Comparison of ENCODE assay signal across 8 cellular contexts in the genomic region with DNA sequence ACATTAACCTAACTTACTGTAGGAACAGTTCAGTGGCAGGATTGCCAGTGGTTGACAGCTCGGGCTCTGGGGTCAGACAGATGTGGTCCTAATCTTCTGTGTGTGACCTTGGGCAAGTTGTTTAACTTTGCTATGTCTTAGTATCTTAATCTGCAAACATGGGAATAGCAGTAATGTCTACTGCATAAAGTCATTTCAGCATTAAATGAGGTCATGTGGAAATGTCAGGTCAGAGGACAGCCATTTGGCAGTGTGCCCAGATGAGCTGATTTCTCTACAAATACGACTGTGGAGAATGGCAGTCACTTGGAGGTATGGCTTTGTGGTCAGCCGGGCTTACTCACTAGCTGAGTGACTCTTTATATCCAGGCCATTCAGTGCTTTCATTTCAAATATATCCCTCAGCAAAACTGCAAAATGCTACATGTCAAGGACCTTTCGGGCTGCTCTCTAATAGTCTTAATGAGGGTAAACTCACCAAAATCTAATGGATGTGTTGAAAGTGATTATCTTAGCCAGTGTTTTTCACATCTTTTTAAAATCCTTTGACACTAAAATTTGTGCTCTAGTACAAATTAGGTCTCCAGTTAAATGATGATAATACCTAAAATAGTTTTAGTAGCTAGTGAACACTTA.
DNase-seq lines count a peak whose midpoint lies in the region; ATAC-seq, FAIRE-seq and TF ChIP-seq lines count a peak whose summit lies in the region.

No MANE protein-coding gene starts in this region.

- DNase-seq in BE2C (peak; percentile 76), GM19239 (ENCODE audit: insufficient read length, low spot score) (no peak), PC-9 (peak; percentile 92 to 94), hepatocyte (ENCODE audit: low spot score) (peak; percentile 87), vagina (ENCODE audit: extremely low spot score in 2 of 2) (no peak)
- DNase-seq in activated naive CD4-positive, alpha-beta T cell treated with anti-CD3 and anti-CD28 coated beads, Interleukin-2, amount 50 U/mL, for 72 hours (ENCODE audit: low spot score in 2 of 2) = peak; percentile 69
- peak; percentile 13 for DNase-seq in stimulated activated CD8-positive, alpha-beta memory T cell treated with anti-CD3 and anti-CD28 coated beads, Interleukin-12 subunit alpha, Interleukin-12 subunit beta, amount 100 ng/mL, for 4 hours (ENCODE audit: low read depth)

- TF ChIP-seq CTCF in BE2C (IDR thresholded peaks at IDR 0.05; ENCODE audit: low read depth, low read length) = no peak
- TF ChIP-seq CTCF in PC-9 (conservative IDR thresholded peaks at IDR 0.05) = no peak
- TF ChIP-seq CTCF in hepatocyte (IDR thresholded peaks at IDR 0.05; ENCODE audit: poor library complexity) = no peak
- no peak for TF ChIP-seq CTCF in vagina (IDR thresholded peaks at IDR 0.05)

- no peak for TF ChIP-seq POLR2A in vagina (IDR thresholded peaks at IDR 0.05)

- H3K36me3 ChIP-seq in BE2C = peaks cover 6% of the 10 kb centered on the region; the same call in 1 of the 2 replicates
- no peaks in the 10 kb centered on the region for H3K36me3 ChIP-seq in PC-9 (ENCODE audit: low read depth)
- H3K36me3 ChIP-seq in hepatocyte (replicated peaks; ENCODE audit: insufficient read depth, low read depth) = no peaks in the 10 kb centered on the region
- H3K36me3 ChIP-seq in vagina = no peaks in the 10 kb centered on the region

- H4K20me1 ChIP-seq in PC-9 (ENCODE audit: insufficient read depth) = no peaks in the 10 kb centered on the region
- no peaks in the 10 kb centered on the region for H4K20me1 ChIP-seq in hepatocyte (ENCODE audit: insufficient read depth, poor library complexity, severe bottlenecking)

- H3K36me3 Mint-ChIP-seq in activated naive CD4-positive, alpha-beta T cell treated with anti-CD3 and anti-CD28 coated beads, Interleukin-2, amount 50 U/mL, for 72 hours = no peaks in the 10 kb centered on the region

- no peaks in the 10 kb centered on the region for H3K27me3 ChIP-seq in BE2C
- H3K27me3 ChIP-seq in PC-9 (ENCODE audit: insufficient read depth, low read depth) = no peaks in the 10 kb centered on the region
- H3K27me3 ChIP-seq in hepatocyte = no peaks in the 10 kb centered on the region
- H3K27me3 ChIP-seq in vagina = no peaks in the 10 kb centered on the region

- CTCF ChIA-PET in PC-9 (lab: Charles Lee) = interaction anchor here (0.6 to 1.8 kb wide), 5 partner anchors 20 to 965 kb away, joined by 3 to 6 read pairs (median 4); no protein-coding TSS in a partner anchor

- H3K4me2 ChIP-seq in PC-9 = peak overlapping the region; percentile 49
- no peak overlapping the region for H3K4me2 ChIP-seq in hepatocyte

- intact Hi-C loops in PC-9 (cut with micrococcal nuclease; ENCODE audit: unreplicated experiment) (loop anchor here (1.0 to 10.0 kb wide), 5 partner anchors 8 to 950 kb away; partner anchors contain the start of gene MET), vagina (cut with DNase I) (loop anchor here (5.0 kb wide), 1 partner anchor 192 kb away; no protein-coding TSS in a partner anchor)

- BruUV-seq in PC-9 (replicated peaks; lab: Mats Ljungman, UMichigan) = no TSS peak

- H3K4me1 ChIP-seq in BE2C (peaks cover 22% of the 10 kb centered on the region), PC-9 (replicated peaks; ENCODE audit: insufficient read depth) (peaks cover 15% of the 10 kb centered on the region), hepatocyte (ENCODE audit: insufficient read depth) (no peaks in the 10 kb centered on the region), vagina (no peaks in the 10 kb centered on the region)

- peak; percentile 78 for ATAC-seq in HG03342 (IDR thresholded peaks at IDR 0.05; ENCODE audit: unreplicated experiment)
- ATAC-seq in activated naive CD4-positive, alpha-beta T cell treated with anti-CD3 and anti-CD28 coated beads, Interleukin-2, amount 50 U/mL, for 72 hours = peak; percentile 98

- FAIRE-seq in GM19239 (lab: Jason Lieb, UNC) = peak; percentile 8

- no peak overlapping the region for H3K27ac Mint-ChIP-seq in activated naive CD4-positive, alpha-beta T cell treated with anti-CD3 and anti-CD28 coated beads, Interleukin-2, amount 50 U/mL, for 72 hours

- H2AFZ ChIP-seq in PC-9 (no peak overlapping the region), hepatocyte (no peak overlapping the region)

- no peaks in the 10 kb centered on the region for H3K9me3 ChIP-seq in BE2C
- H3K9me3 ChIP-seq in PC-9 (ENCODE audit: insufficient read depth, low read depth) = no peaks in the 10 kb centered on the region
- H3K9me3 ChIP-seq in hepatocyte (ENCODE audit: low read depth) = no peaks in the 10 kb centered on the region
- H3K9me3 ChIP-seq in vagina = no peaks in the 10 kb centered on the region

- POLR2A ChIA-PET in PC-9 (lab: Charles Lee; ENCODE audit: unreplicated experiment) = interaction anchor here (0.5 to 0.9 kb wide), 5 partner anchors 7 to 894 kb away, joined by 3 to 8 read pairs (median 3); partner anchors contain the start of gene ST7

- H3K27ac ChIP-seq in PC-9 = peak overlapping the region; percentile 49
- H3K27ac ChIP-seq in hepatocyte = no peak overlapping the region
- H3K27ac ChIP-seq in vagina = no peak overlapping the region

- H3K4me3 ChIP-seq in BE2C (ENCODE audit: low read depth, low read length) (no peak overlapping the region), PC-9 (no peak overlapping the region), hepatocyte (no peak overlapping the region), vagina (no peak overlapping the region)

- H3K79me2 ChIP-seq in PC-9 (ENCODE audit: low read depth) (no peaks in the 10 kb centered on the region), hepatocyte (no peaks in the 10 kb centered on the region)

- WGBS in hepatocyte (ENCODE audit: low lambda C conversion rate, missing lambda C conversion rate) = 50% methylated on average over 4 of the region's 4 CpGs

- peaks cover 10% of the 10 kb centered on the region; the same call in 1 of the 2 replicates for H3F3A ChIP-seq in PC-9 (ENCODE audit: insufficient read depth, low read depth)

- H3K9me2 ChIP-seq in PC-9 (ENCODE audit: insufficient read depth) (no peaks in the 10 kb centered on the region), hepatocyte (replicated peaks; ENCODE audit: insufficient read depth) (no peaks in the 10 kb centered on the region)

- H3K9me3 Mint-ChIP-seq in activated naive CD4-positive, alpha-beta T cell treated with anti-CD3 and anti-CD28 coated beads, Interleukin-2, amount 50 U/mL, for 72 hours = no peaks in the 10 kb centered on the region

Comparison
In these comparisons a context has a peak if more than half of its experiments do, and no peak if none do; other contexts are left out.
1. DNase-seq: peak in BE2C (single experiment), PC-9 (2 of 2), activated naive CD4-positive, alpha-beta T cell treated with anti-CD3 and anti-CD28 coated beads, Interleukin-2, amount 50 U/mL, for 72 hours (2 of 2), hepatocyte (single experiment) and stimulated activated CD8-positive, alpha-beta memory T cell treated with anti-CD3 and anti-CD28 coated beads, Interleukin-12 subunit alpha, Interleukin-12 subunit beta, amount 100 ng/mL, for 4 hours (single experiment); none in GM19239 (single experiment) and vagina (0 of 2).